Comparison of ENCODE assay signal across 1 cellular context in the genomic region with DNA sequence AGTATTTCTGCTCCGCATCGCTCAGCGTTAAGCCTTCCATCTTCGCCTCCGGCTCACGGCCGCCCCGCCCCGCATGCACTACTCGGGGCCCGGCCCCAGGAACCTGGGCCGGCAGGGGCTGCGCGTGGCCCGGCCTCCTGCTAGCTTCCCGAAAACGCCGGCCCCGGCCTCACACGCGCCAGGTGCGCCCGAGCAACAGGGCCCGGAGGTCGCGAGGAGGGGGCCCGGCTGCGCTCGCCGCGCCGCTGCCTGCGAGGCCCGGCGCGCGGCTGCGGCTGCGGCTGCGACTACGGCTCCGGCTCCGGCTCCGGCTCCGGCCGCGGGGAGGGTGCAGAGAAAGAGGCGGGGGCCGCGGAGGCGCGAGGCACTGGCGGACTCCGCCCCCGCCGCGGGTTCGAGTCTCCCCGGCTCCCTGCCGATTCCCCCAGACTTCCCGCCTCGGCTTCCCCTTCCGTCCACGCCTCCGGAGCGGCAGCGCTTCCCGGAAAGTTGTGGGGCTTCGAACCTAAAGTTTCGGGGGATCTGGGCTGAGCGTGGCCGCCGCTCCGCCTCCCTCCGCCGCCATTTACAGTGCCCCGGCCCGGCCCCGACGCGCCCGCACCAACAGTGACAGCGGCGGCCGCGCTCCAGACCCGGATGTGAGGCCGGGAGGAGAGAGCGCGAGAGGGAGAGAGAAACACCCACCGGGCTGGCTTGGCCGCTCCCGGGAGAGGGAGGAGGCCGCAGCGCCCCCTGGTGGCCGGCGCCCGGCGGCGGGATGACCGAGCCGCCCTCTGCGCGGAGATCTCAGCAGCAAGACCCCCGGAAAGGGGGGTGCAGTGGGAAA.
TF ChIP-seq lines count a peak whose summit lies in the region.

REPS1 (minus strand) TSS at position 611 of the 826 bp plus-strand sequence; CDS start at position 40, 571 bp downstream.

TF ChIP-seq in K562, 482 proteins besides CTCF, POLR2A, EP300 and RAD21 (continued from another document and continues in another):
- TF ChIP-seq SMAD3 (CRISPR knock-in tag; conservative IDR thresholded peaks at IDR 0.05) = no peak
- no peak for TF ChIP-seq HDAC8 (tag; IDR thresholded peaks at IDR 0.05)
- TF ChIP-seq KLF1 (tag; IDR thresholded peaks at IDR 0.05) = no peak
- TF ChIP-seq PRMT5 (CRISPR knock-in tag; IDR thresholded peaks at IDR 0.05) = no peak
- TF ChIP-seq CAMTA2 (CRISPR knock-in tag; conservative IDR thresholded peaks at IDR 0.05) = no peak
- TF ChIP-seq L3MBTL2 (IDR thresholded peaks at IDR 0.05) = peak; percentile 87
- no peak for TF ChIP-seq NR1H2 (CRISPR knock-in tag; IDR thresholded peaks at IDR 0.05)
- no peak for TF ChIP-seq NFYB (IDR thresholded peaks at IDR 0.05; ENCODE audit: extremely low read depth, insufficient read length)
- TF ChIP-seq U2AF2 (optimal IDR thresholded peaks at IDR 0.05; ENCODE audit: low read depth, low read length) = no peak
- TF ChIP-seq, protein P1, sequence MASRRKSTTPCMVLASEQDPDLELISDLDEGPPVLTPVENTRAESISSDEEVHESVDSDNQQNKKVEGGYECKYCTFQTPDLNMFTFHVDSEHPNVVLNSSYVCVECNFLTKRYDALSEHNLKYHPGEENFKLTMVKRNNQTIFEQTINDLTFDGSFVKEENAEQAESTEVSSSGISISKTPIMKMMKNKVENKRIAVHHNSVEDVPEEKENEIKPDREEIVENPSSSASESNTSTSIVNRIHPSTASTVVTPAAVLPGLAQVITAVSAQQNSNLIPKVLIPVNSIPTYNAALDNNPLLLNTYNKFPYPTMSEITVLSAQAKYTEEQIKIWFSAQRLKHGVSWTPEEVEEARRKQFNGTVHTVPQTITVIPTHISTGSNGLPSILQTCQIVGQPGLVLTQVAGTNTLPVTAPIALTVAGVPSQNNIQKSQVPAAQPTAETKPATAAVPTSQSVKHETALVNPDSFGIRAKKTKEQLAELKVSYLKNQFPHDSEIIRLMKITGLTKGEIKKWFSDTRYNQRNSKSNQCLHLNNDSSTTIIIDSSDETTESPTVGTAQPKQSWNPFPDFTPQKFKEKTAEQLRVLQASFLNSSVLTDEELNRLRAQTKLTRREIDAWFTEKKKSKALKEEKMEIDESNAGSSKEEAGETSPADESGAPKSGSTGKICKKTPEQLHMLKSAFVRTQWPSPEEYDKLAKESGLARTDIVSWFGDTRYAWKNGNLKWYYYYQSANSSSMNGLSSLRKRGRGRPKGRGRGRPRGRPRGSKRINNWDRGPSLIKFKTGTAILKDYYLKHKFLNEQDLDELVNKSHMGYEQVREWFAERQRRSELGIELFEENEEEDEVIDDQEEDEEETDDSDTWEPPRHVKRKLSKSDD (conservative IDR thresholded peaks at IDR 0.05; ENCODE audit: low read length) = no peak
- no peak for TF ChIP-seq NFXL1 (CRISPR knock-in tag; IDR thresholded peaks at IDR 0.05)
- no peak for TF ChIP-seq ETS2 (tag; IDR thresholded peaks at IDR 0.05; ENCODE audit: borderline replicate concordance, poor library complexity, severe bottlenecking)
- no peak for TF ChIP-seq CBX8 (IDR thresholded peaks at IDR 0.05; ENCODE audit: borderline replicate concordance, extremely low read depth, low read depth, low read length, poor library complexity, severe bottlenecking)
- peak; percentile 78 for TF ChIP-seq HMGN3 (IDR thresholded peaks at IDR 0.05; ENCODE audit: borderline replicate concordance, extremely low read depth, insufficient read length, low read depth, low read length)
- TF ChIP-seq ZBTB9 (CRISPR knock-in tag; IDR thresholded peaks at IDR 0.05) = no peak
- no peak for TF ChIP-seq IRF2 (CRISPR knock-in tag; IDR thresholded peaks at IDR 0.05)
- TF ChIP-seq FOXJ2 (tag; IDR thresholded peaks at IDR 0.05) = no peak
- TF ChIP-seq, protein P2, sequence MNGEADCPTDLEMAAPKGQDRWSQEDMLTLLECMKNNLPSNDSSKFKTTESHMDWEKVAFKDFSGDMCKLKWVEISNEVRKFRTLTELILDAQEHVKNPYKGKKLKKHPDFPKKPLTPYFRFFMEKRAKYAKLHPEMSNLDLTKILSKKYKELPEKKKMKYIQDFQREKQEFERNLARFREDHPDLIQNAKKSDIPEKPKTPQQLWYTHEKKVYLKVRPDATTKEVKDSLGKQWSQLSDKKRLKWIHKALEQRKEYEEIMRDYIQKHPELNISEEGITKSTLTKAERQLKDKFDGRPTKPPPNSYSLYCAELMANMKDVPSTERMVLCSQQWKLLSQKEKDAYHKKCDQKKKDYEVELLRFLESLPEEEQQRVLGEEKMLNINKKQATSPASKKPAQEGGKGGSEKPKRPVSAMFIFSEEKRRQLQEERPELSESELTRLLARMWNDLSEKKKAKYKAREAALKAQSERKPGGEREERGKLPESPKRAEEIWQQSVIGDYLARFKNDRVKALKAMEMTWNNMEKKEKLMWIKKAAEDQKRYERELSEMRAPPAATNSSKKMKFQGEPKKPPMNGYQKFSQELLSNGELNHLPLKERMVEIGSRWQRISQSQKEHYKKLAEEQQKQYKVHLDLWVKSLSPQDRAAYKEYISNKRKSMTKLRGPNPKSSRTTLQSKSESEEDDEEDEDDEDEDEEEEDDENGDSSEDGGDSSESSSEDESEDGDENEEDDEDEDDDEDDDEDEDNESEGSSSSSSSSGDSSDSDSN (IDR thresholded peaks at IDR 0.05; ENCODE audit: borderline replicate concordance in 1 of 2, low read depth in 2 of 2, low read length in 2 of 2) = peak; percentile 88 to 96; a peak in 3 of 4 replicates
- no peak for TF ChIP-seq NCOR1 (IDR thresholded peaks at IDR 0.05)
- no peak for TF ChIP-seq GATAD2A (IDR thresholded peaks at IDR 0.05)
- TF ChIP-seq NFIX (CRISPR knock-in tag; IDR thresholded peaks at IDR 0.05; ENCODE audit: low read depth) = no peak
- TF ChIP-seq SPI1 (IDR thresholded peaks at IDR 0.05; ENCODE audit: borderline replicate concordance, low read depth, low read length) = no peak
- TF ChIP-seq TCFL5 (CRISPR knock-in tag; conservative IDR thresholded peaks at IDR 0.05) = no peak
- TF ChIP-seq HDGF (IDR thresholded peaks at IDR 0.05) = no peak
- TF ChIP-seq, protein P3, sequence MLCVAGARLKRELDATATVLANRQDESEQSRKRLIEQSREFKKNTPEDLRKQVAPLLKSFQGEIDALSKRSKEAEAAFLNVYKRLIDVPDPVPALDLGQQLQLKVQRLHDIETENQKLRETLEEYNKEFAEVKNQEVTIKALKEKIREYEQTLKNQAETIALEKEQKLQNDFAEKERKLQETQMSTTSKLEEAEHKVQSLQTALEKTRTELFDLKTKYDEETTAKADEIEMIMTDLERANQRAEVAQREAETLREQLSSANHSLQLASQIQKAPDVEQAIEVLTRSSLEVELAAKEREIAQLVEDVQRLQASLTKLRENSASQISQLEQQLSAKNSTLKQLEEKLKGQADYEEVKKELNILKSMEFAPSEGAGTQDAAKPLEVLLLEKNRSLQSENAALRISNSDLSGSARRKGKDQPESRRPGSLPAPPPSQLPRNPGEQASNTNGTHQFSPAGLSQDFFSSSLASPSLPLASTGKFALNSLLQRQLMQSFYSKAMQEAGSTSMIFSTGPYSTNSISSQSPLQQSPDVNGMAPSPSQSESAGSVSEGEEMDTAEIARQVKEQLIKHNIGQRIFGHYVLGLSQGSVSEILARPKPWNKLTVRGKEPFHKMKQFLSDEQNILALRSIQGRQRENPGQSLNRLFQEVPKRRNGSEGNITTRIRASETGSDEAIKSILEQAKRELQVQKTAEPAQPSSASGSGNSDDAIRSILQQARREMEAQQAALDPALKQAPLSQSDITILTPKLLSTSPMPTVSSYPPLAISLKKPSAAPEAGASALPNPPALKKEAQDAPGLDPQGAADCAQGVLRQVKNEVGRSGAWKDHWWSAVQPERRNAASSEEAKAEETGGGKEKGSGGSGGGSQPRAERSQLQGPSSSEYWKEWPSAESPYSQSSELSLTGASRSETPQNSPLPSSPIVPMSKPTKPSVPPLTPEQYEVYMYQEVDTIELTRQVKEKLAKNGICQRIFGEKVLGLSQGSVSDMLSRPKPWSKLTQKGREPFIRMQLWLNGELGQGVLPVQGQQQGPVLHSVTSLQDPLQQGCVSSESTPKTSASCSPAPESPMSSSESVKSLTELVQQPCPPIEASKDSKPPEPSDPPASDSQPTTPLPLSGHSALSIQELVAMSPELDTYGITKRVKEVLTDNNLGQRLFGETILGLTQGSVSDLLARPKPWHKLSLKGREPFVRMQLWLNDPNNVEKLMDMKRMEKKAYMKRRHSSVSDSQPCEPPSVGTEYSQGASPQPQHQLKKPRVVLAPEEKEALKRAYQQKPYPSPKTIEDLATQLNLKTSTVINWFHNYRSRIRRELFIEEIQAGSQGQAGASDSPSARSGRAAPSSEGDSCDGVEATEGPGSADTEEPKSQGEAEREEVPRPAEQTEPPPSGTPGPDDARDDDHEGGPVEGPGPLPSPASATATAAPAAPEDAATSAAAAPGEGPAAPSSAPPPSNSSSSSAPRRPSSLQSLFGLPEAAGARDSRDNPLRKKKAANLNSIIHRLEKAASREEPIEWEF (CRISPR knock-in tag; IDR thresholded peaks at IDR 0.05) = no peak
- TF ChIP-seq, protein P4, sequence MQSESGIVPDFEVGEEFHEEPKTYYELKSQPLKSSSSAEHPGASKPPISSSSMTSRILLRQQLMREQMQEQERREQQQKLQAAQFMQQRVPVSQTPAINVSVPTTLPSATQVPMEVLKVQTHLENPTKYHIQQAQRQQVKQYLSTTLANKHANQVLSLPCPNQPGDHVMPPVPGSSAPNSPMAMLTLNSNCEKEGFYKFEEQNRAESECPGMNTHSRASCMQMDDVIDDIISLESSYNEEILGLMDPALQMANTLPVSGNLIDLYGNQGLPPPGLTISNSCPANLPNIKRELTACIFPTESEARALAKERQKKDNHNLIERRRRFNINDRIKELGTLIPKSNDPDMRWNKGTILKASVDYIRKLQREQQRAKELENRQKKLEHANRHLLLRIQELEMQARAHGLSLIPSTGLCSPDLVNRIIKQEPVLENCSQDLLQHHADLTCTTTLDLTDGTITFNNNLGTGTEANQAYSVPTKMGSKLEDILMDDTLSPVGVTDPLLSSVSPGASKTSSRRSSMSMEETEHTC (IDR thresholded peaks at IDR 0.05) = no peak; the same call in 1 of the 2 replicates
- no peak for TF ChIP-seq MXD1 (CRISPR knock-in tag; IDR thresholded peaks at IDR 0.05; ENCODE audit: borderline replicate concordance, poor library complexity, severe bottlenecking)
- TF ChIP-seq CHD2 (IDR thresholded peaks at IDR 0.05; ENCODE audit: low read depth, low read length) = peak; percentile 84
- peak; percentile 85 for TF ChIP-seq FUS (optimal IDR thresholded peaks at IDR 0.05; ENCODE audit: low read depth, low read length)
- no peak for TF ChIP-seq ZSCAN32 (CRISPR knock-in tag; IDR thresholded peaks at IDR 0.05)
- TF ChIP-seq SNRNP70 (optimal IDR thresholded peaks at IDR 0.05; ENCODE audit: low read depth, low read length) = no peak
- TF ChIP-seq YY1 (IDR thresholded peaks at IDR 0.05; ENCODE audit: borderline replicate concordance in 1 of 3, control insufficient read depth in 1 of 3, extremely low read depth in 1 of 3, insufficient read depth in 3 of 3, insufficient read length in 1 of 3, insufficient replicate concordance in 2 of 3, low read depth in 1 of 3, low read length in 2 of 3) = peak; percentile 64 to 94 (median 89)
- no peak for TF ChIP-seq CEBPB (tag; IDR thresholded peaks at IDR 0.05)
- TF ChIP-seq SIN3A (IDR thresholded peaks at IDR 0.05; ENCODE audit: borderline replicate concordance in 2 of 2, control insufficient read depth in 1 of 2, low read depth in 2 of 2, low read length in 2 of 2) = peak in 1 of 2 experiments; percentile 66; a peak in 1 of 4 replicates
- 0 out of 2 replicates have a peak, but pooled peaks have one; percentile 27 for TF ChIP-seq ZNF740 (CRISPR knock-in tag; IDR thresholded peaks at IDR 0.05)
- TF ChIP-seq ZNF740 (tag; IDR thresholded peaks at IDR 0.05) = no peak
- TF ChIP-seq ZZZ3 (IDR thresholded peaks at IDR 0.05) = no peak
- no peak for TF ChIP-seq RBM17 (IDR thresholded peaks at IDR 0.05; ENCODE audit: borderline replicate concordance, low read depth, low read length)
- TF ChIP-seq NR0B1 (IDR thresholded peaks at IDR 0.05; ENCODE audit: partially characterized antibody) = no peak
- TF ChIP-seq DLX4 (CRISPR knock-in tag; IDR thresholded peaks at IDR 0.05) = no peak
- TF ChIP-seq, protein P5, sequence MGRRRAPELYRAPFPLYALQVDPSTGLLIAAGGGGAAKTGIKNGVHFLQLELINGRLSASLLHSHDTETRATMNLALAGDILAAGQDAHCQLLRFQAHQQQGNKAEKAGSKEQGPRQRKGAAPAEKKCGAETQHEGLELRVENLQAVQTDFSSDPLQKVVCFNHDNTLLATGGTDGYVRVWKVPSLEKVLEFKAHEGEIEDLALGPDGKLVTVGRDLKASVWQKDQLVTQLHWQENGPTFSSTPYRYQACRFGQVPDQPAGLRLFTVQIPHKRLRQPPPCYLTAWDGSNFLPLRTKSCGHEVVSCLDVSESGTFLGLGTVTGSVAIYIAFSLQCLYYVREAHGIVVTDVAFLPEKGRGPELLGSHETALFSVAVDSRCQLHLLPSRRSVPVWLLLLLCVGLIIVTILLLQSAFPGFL (CRISPR knock-in tag; IDR thresholded peaks at IDR 0.05) = no peak
- no peak for TF ChIP-seq SLC30A9 (CRISPR knock-in tag; IDR thresholded peaks at IDR 0.05)
